8 cellular contexts compared by ENCODE assay signal in genomic region chr2:178804791-178805190, GRCh38. TPM values are rescaled to one million over a fixed set of nuclear protein-coding genes. Genes with fewer than 3 reads are reported as not detected.
DNase-seq lines count a peak whose midpoint lies in the region; ATAC-seq, FAIRE-seq and TF ChIP-seq lines count a peak whose summit lies in the region.

No MANE protein-coding gene starts in this region.

- WGBS in K562 (ENCODE audit: insufficient coverage, low coverage, missing lambda C conversion rate), result 2% methylated on average over 3 of the region's 3 CpGs

- CTCF ChIA-PET in K562 (lab: Yijun Ruan, JAX; ENCODE audit: low intra/inter-chr PET ratio), result no interaction called here

- in situ Hi-C loops in K562 (cut with MboI), result no loop called here

- no peaks in the 10 kb centered on the region for H3K27me3 Mint-ChIP-seq in neural progenitor cell (ENCODE audit: insufficient read depth, low read depth)

- H3K4me2 ChIP-seq in K562 (ENCODE audit: insufficient read depth, low read length) (no peak overlapping the region; the same call in 1 of the 2 replicates), neural progenitor cell (no peak overlapping the region)

- POLR2A ChIA-PET in K562 (lab: Yijun Ruan, JAX), result no interaction called here

- TF ChIP-seq CTCF in AG09319 (IDR thresholded peaks at IDR 0.05; ENCODE audit: low read depth, low read length) (peak; percentile 25), K562 (IDR thresholded peaks at IDR 0.05 in 2 of 3, conservative IDR thresholded peaks at IDR 0.05 in 1 of 3; ENCODE audit: insufficient read depth in 2 of 3, low read depth in 1 of 3, low read length in 3 of 3) (peak; percentile 28 to 70 (median 58); a peak in 5 of 6 replicates), neural progenitor cell (IDR thresholded peaks at IDR 0.05) (peak; percentile 76)

- BruUV-seq in K562 (replicated peaks; lab: Mats Ljungman, UMichigan), result no TSS peak

- H3K4me3 Mint-ChIP-seq in neural progenitor cell, result no peak overlapping the region

- H2AFZ ChIP-seq in K562 (ENCODE audit: low read depth, low read length) (0 out of 2 replicates have a peak overlapping the region, but pooled peaks have one; percentile 2), neural progenitor cell (replicated peaks) (peak overlapping the region; percentile 75)

- no peak for TF ChIP-seq POLR2A in K562 (conservative IDR thresholded peaks at IDR 0.05)

- H3K36me3 Mint-ChIP-seq in neural progenitor cell, result no peaks in the 10 kb centered on the region

- H3K9me3 Mint-ChIP-seq in neural progenitor cell, result no peaks in the 10 kb centered on the region

- H3K9ac ChIP-seq in K562 (ENCODE audit: insufficient read depth in 1 of 2, low read depth in 2 of 2, low read length in 2 of 2) (no peak overlapping the region), neural progenitor cell (no peak overlapping the region)

- FAIRE-seq in GM19239 (lab: Jason Lieb, UNC) (peak; percentile 88), K562 (lab: Jason Lieb, UNC) (peak; percentile 64)

- no peaks in the 10 kb centered on the region for H3K79me2 ChIP-seq in K562 (ENCODE audit: control insufficient read depth, insufficient read depth, low read length)
- H3K79me2 ChIP-seq in neural progenitor cell (ENCODE audit: low read depth), result no peaks in the 10 kb centered on the region

- ATAC-seq in K562, result peak; percentile 87
- no peak for ATAC-seq in HG03108 (IDR thresholded peaks at IDR 0.05; ENCODE audit: unreplicated experiment)

- H3K36me3 ChIP-seq in K562 (ENCODE audit: control insufficient read depth, insufficient read depth, low read length) (no peaks in the 10 kb centered on the region), neural progenitor cell (no peaks in the 10 kb centered on the region)

- intact Hi-C loops in K562 (cut with micrococcal nuclease), result no loop called here

- H3K9me1 ChIP-seq in K562 (ENCODE audit: control insufficient read depth, insufficient read depth, low read length), result no peaks in the 10 kb centered on the region

- H3K4me1 ChIP-seq in K562 (replicated peaks in 1 of 2; ENCODE audit: control insufficient read depth in 2 of 2, insufficient read depth in 2 of 2, low read length in 2 of 2), result no peaks in the 10 kb centered on the region; a peak in 1 of 5 replicates
- H3K4me1 ChIP-seq in neural progenitor cell, result no peaks in the 10 kb centered on the region

- H3K27ac Mint-ChIP-seq in neural progenitor cell, result no peak overlapping the region

- H3K27me3 ChIP-seq in K562 (ENCODE audit: control insufficient read depth in 2 of 2, insufficient read depth in 2 of 2, low read length in 2 of 2) (peaks cover 0 to 3% of the 10 kb centered on the region in 2 experiments; a peak in 2 of 5 replicates), neural progenitor cell (no peaks in the 10 kb centered on the region)

- H3K4me3 ChIP-seq in Jurkat, Clone E6-1 (ENCODE audit: low read length), result no peak overlapping the region
- H3K4me3 ChIP-seq in K562 (no peak overlapping the region), neural progenitor cell (no peak overlapping the region)

- H3K27ac ChIP-seq in K562 (ENCODE audit: extremely low read depth, low read depth, low read length) (no peak overlapping the region), neural progenitor cell (no peak overlapping the region)

- DNase-seq in AG09319 (ENCODE audit: extremely low read depth, low read depth) (no peak), GM19239 (ENCODE audit: insufficient read length, low spot score) (no peak), K562 (ENCODE audit: extremely low read depth in 1 of 4, low spot score in 3 of 4) (peak; percentile 35 to 58 (median 39)), neural progenitor cell (ENCODE audit: low spot score) (peak; percentile 43), 8988T (no peak)
- DNase-seq in Jurkat, Clone E6-1 (ENCODE audit: low read depth, low spot score), result peak; percentile 38
- no peak for DNase-seq in effector CD4-positive, alpha-beta T cell

- peak in 1 of 2 experiments; percentile 19; a peak in 1 of 4 replicates for TF ChIP-seq RAD21 in K562 (CRISPR knock-in tag; conservative IDR thresholded peaks at IDR 0.05 in 1 of 2, IDR thresholded peaks at IDR 0.05 in 1 of 2)

- H3K9me3 ChIP-seq in K562 (replicated peaks; ENCODE audit: control insufficient read depth, insufficient read depth, low read depth, low read length) (no peaks in the 10 kb centered on the region), neural progenitor cell (ENCODE audit: low read depth) (no peaks in the 10 kb centered on the region)

- H3K4me1 Mint-ChIP-seq in neural progenitor cell, result no peaks in the 10 kb centered on the region

- H4K20me1 ChIP-seq in K562 (replicated peaks; ENCODE audit: control insufficient read depth, insufficient read depth, low read length) (no peaks in the 10 kb centered on the region), neural progenitor cell (ENCODE audit: low read depth) (no peaks in the 10 kb centered on the region)

- TF ChIP-seq EP300 in K562 (IDR thresholded peaks at IDR 0.05; ENCODE audit: low read length), result no peak

- H3F3A ChIP-seq in neural progenitor cell (ENCODE audit: low read depth), result no peaks in the 10 kb centered on the region

TF ChIP-seq in K562, 482 proteins besides CTCF, POLR2A, EP300 and RAD21:
- TF ChIP-seq ZNF354B (CRISPR knock-in tag; IDR thresholded peaks at IDR 0.05) (no peak), TFAM (CRISPR knock-in tag; conservative IDR thresholded peaks at IDR 0.05) (no peak), ZNF766 (CRISPR knock-in tag; conservative IDR thresholded peaks at IDR 0.05) (0 out of 2 replicates have a peak, but pooled peaks have one; percentile 39), E2F6 (IDR thresholded peaks at IDR 0.05; ENCODE audit: borderline replicate concordance in 1 of 2, extremely low read depth in 1 of 2, insufficient read depth in 1 of 2, insufficient read length in 1 of 2, low read depth in 1 of 2, low read length in 1 of 2, poor library complexity in 1 of 2, severe bottlenecking in 1 of 2) (no peak), CSDE1 (IDR thresholded peaks at IDR 0.05) (no peak), NR2C2 (CRISPR knock-in tag; IDR thresholded peaks at IDR 0.05) (no peak), NR2C2 (tag; IDR thresholded peaks at IDR 0.05) (peak; percentile 31; the same call in 1 of the 2 replicates), RCOR1 (IDR thresholded peaks at IDR 0.05; ENCODE audit: borderline replicate concordance in 1 of 2, low read depth in 2 of 2, low read length in 2 of 2) (no peak), THAP7 (CRISPR knock-in tag; IDR thresholded peaks at IDR 0.05) (no peak), STAT5B (CRISPR knock-in tag; IDR thresholded peaks at IDR 0.05) (no peak), ZNF507 (tag; conservative IDR thresholded peaks at IDR 0.05) (no peak)

RNA-seq across cellular contexts. Expression of gene TTN, which starts 2.4 kb away (rescaled TPM):
- 0.25 TPM for polyA plus RNA-seq in Jurkat, Clone E6-1 (2012; ENCODE audit: insufficient read depth, insufficient read length)
- 0.02 and 0.09 TPM in 2 replicates for total RNA-seq in K562 (2011; cell fraction: chromatin; rRNA removed; ENCODE audit: low replicate concordance)
- total RNA-seq in K562 (2011; cell fraction: nucleolus; rRNA removed), result under 0.01 TPM in 2 replicates
- total RNA-seq in K562 (2011; cell fraction: nucleoplasm; rRNA removed), result under 0.01 and 0.31 TPM in 2 replicates
- total RNA-seq in K562 (2014; rRNA removed) (under 0.01 TPM in 1 of 2 replicates, not detected in the other), K562 (2014; rRNA removed; fragmentation: Illumina TruSeq; extraction: Trizol) (under 0.01 TPM in 2 replicates), K562 (2015; rRNA removed; fragmentation: Illumina TruSeq; extraction: Trizol) (under 0.01 and 0.07 TPM in 2 replicates), K562 (2021) (0.07 and 0.20 TPM in 2 replicates), neural progenitor cell (ENCODE audit: low replicate concordance) (0.53 and 1.3 TPM in 2 replicates)
- polyA plus RNA-seq in K562 (2011; rRNA removed) (0.01 TPM in 1 of 2 replicates, not detected in the other), K562 (2014; fragmentation: Illumina TruSeq; extraction: Trizol) (not detected in 2 replicates), K562 (2014; fragmentation: Nextera tagmentation; extraction: Ambion mirVana) (under 1 TPM; 0.11 TPM), K562 (2014; rRNA removed) (under 0.01 TPM in 1 of 2 replicates, not detected in the other)
- polyA plus RNA-seq in K562 (2011; cell fraction: cytosol; rRNA removed), result 0.06 TPM in 1 of 2 replicates, not detected in the other
- polyA plus RNA-seq in K562 (2011; cell fraction: nucleus; rRNA removed), result under 0.01 and 0.01 TPM in 2 replicates
- 0.18 and 0.43 TPM in 2 replicates for polyA plus RNA-seq in K562 (2012)
- 0.06 and 0.07 TPM in 2 replicates for polyA minus RNA-seq in K562 (2011; rRNA and poly(A)+ RNA removed)
- not detected in 2 replicates for polyA minus RNA-seq in K562 (2011; cell fraction: cytosol; rRNA and poly(A)+ RNA removed)
- polyA minus RNA-seq in K562 (2011; cell fraction: nucleus; rRNA and poly(A)+ RNA removed), result 0.13 and 0.22 TPM in 2 replicates

Comparison
In these comparisons a context has a peak if more than half of its experiments do, and no peak if none do; other contexts are left out.
1. DNase-seq: peak in Jurkat, Clone E6-1 (single experiment), K562 (4 of 4) and neural progenitor cell (single experiment); none in AG09319 (single experiment), GM19239 (single experiment), effector CD4-positive, alpha-beta T cell (single experiment) and 8988T (single experiment).
2. CTCF ChIP-seq: peak in every context shown above with its lines; median percentile 76 in neural progenitor cell; 58 in K562; 25 in AG09319.